ENCODE assay signal across 8 cellular contexts in genomic region chr5:115262066-115262404, GRCh38. TPM values are rescaled to one million over a fixed set of nuclear protein-coding genes. Genes with fewer than 3 reads are reported as not detected.
DNase-seq lines count a peak whose midpoint lies in the region; ATAC-seq, FAIRE-seq and TF ChIP-seq lines count a peak whose summit lies in the region.

No MANE protein-coding gene starts in this region.

- no peaks in the 10 kb centered on the region for H3K9me3 ChIP-seq in HAP-1
- H3K9me3 ChIP-seq in MG63: no peaks in the 10 kb centered on the region
- H3K9me3 ChIP-seq in thymus (ENCODE audit: control insufficient read depth): no peaks in the 10 kb centered on the region

- no peaks in the 10 kb centered on the region for H3K36me3 ChIP-seq in HAP-1 (replicated peaks)
- H3K36me3 ChIP-seq in MG63: peaks cover 7% of the 10 kb centered on the region
- H3K36me3 ChIP-seq in brain microvascular endothelial cell (replicated peaks): no peaks in the 10 kb centered on the region
- H3K36me3 ChIP-seq in thymus (ENCODE audit: control insufficient read depth, insufficient read depth): peaks cover 6% of the 10 kb centered on the region

- H3K4me1 ChIP-seq in HAP-1 (peaks cover 15% of the 10 kb centered on the region), thymus (ENCODE audit: control insufficient read depth, insufficient read depth, low read length) (peaks cover 9% of the 10 kb centered on the region)

- H3K27me3 ChIP-seq in HAP-1 (ENCODE audit: low read depth) (no peaks in the 10 kb centered on the region), MG63 (no peaks in the 10 kb centered on the region), brain microvascular endothelial cell (replicated peaks) (no peaks in the 10 kb centered on the region), thymus (ENCODE audit: control insufficient read depth, insufficient read depth) (no peaks in the 10 kb centered on the region)

- no peak for TF ChIP-seq POLR2A in H54 (IDR thresholded peaks at IDR 0.05; ENCODE audit: low read depth, low read length)

- 5% methylated on average over 9 of the region's 9 CpGs for WGBS in thymus

- TF ChIP-seq CTCF in brain microvascular endothelial cell (IDR thresholded peaks at IDR 0.05; ENCODE audit: low read depth, low read length, missing control alignments): no peak

- H3K4me3 ChIP-seq in HAP-1: peak overlapping the region; percentile 77
- H3K4me3 ChIP-seq in MG63: peak overlapping the region; percentile 88
- H3K4me3 ChIP-seq in brain microvascular endothelial cell (ENCODE audit: low read depth, low read length): peak overlapping the region; percentile 92
- peak overlapping the region; percentile 82 for H3K4me3 ChIP-seq in thymus (ENCODE audit: low read length)

- peak overlapping the region; percentile 77 for H3K27ac ChIP-seq in brain microvascular endothelial cell
- H3K27ac ChIP-seq in thymus (ENCODE audit: low read depth): no peak overlapping the region

- in situ Hi-C loops in HAP-1 (cut with MboI; ENCODE audit: low sequenced_read_pairs): no loop called here
- in situ Hi-C loops in brain microvascular endothelial cell (cut with HindIII; ENCODE audit: low pct_ligation_motif_present, low sequenced_read_pairs): no loop called here

- peak; percentile 42 for ATAC-seq in left lobe of liver

- DNase-seq in DMS79 treated with DMSO at 0.1 percent for 48 hours (lab: John Stamatoyannopoulos, UW): peak; percentile 2
- no peak for DNase-seq in DMS79 (lab: John Stamatoyannopoulos, UW)
- DNase-seq in HAP-1 (ENCODE audit: low spot score in 2 of 2): peak in 1 of 2 experiments; percentile 11
- no peak for DNase-seq in MG63
- DNase-seq in brain microvascular endothelial cell: no peak
- no peak for DNase-seq in left lobe of liver (ENCODE audit: low spot score)
- no peak for DNase-seq in H54 (ENCODE audit: insufficient read length, low spot score)

- FAIRE-seq in H54 (lab: Jason Lieb, UNC): no peak

RNA-seq across cellular contexts. Expression of gene PGGT1B, which starts 0.6 kb away (rescaled TPM):
- 15.3 and 17.3 TPM in 2 replicates for total RNA-seq in MG63 (2014; rRNA removed; shearing (Covaris generic); ENCODE audit: low replicate concordance)
- total RNA-seq in left lobe of liver: 23.2 TPM
- polyA plus RNA-seq in thymus: 6.0 TPM

RNA-seq across cellular contexts. Expression of gene CCDC112, which starts 34.4 kb away (rescaled TPM):
- total RNA-seq in MG63 (2014; rRNA removed; shearing (Covaris generic); ENCODE audit: low replicate concordance): 13.9 and 20.8 TPM in 2 replicates
- 0.58 TPM for total RNA-seq in left lobe of liver
- 5.6 TPM for polyA plus RNA-seq in thymus
